9 cellular contexts compared by ENCODE assay signal in genomic region chr5:179733764-179734126, GRCh38. TPM values are rescaled to one million over a fixed set of nuclear protein-coding genes. Genes with fewer than 3 reads are reported as not detected.
DNase-seq lines count a peak whose midpoint lies in the region; ATAC-seq, FAIRE-seq and TF ChIP-seq lines count a peak whose summit lies in the region.
"Had no signal": no experiment of that assay in that cellular context is flagged by ENCODE, and none has a peak within 500 bp of the region (broad histone marks: within the 10 kb centered on the region; RNA-seq: fewer than 3 reads in every experiment).

No MANE protein-coding gene starts in this region.

- CTCF ChIA-PET in K562 (lab: Yijun Ruan, JAX; ENCODE audit: low intra/inter-chr PET ratio) = no interaction called here

- H3K4me1 ChIP-seq in K562 (replicated peaks in 1 of 2; ENCODE audit: control insufficient read depth in 2 of 2, insufficient read depth in 2 of 2, low read length in 2 of 2) = peaks cover 13 to 18% of the 10 kb centered on the region in 2 experiments
- peaks cover 10% of the 10 kb centered on the region for H3K4me1 ChIP-seq in thymus (ENCODE audit: control insufficient read depth, insufficient read depth, low read length)

- H3K36me3 ChIP-seq in K562 (ENCODE audit: control insufficient read depth, insufficient read depth, low read length) = peaks cover 59% of the 10 kb centered on the region
- H3K36me3 ChIP-seq in thymus (ENCODE audit: control insufficient read depth, insufficient read depth) = peaks cover 11% of the 10 kb centered on the region

- WGBS in K562 (ENCODE audit: insufficient coverage, low coverage, missing lambda C conversion rate) = 0% methylated on average over 2 of the region's 2 CpGs
- WGBS in lower leg skin, 2 donors = 0% methylated on average over 2 of the region's 2 CpGs
- under 1% methylated on average over 2 of the region's 2 CpGs for WGBS in thymus

- no TSS peak for BruUV-seq in K562 (replicated peaks; lab: Mats Ljungman, UMichigan)

- peak overlapping the region; percentile 82 to 98 for H3K9ac ChIP-seq in K562 (ENCODE audit: insufficient read depth in 1 of 2, low read depth in 2 of 2, low read length in 2 of 2)

- peak overlapping the region; percentile 86 for H3K27ac ChIP-seq in K562 (ENCODE audit: extremely low read depth, low read depth, low read length)
- H3K27ac ChIP-seq in thymus (ENCODE audit: low read depth) = no peak overlapping the region

- H3K4me3 ChIP-seq in K562 (peak overlapping the region; percentile 89), lower leg skin (ENCODE audit: low read depth, poor library complexity, severe bottlenecking) (peak overlapping the region; percentile 87), thymus (ENCODE audit: low read length) (peak overlapping the region; percentile 94)

- H3K4me1 Mint-ChIP-seq in activated T-cell treated with anti-CD3 and anti-CD28 coated beads, Interleukin-2, amount 50 U/mL, for 24 hours (ENCODE audit: low read depth) = peaks cover 63% of the 10 kb centered on the region

- in situ Hi-C loops in K562 (cut with MboI) = no loop called here

- no peak for DNase-seq in activated T-cell treated with anti-CD3 and anti-CD28 coated beads, Interleukin-2, amount 50 U/mL, for 24 hours
- DNase-seq in activated T-cell treated with anti-CD3 and anti-CD28 coated beads, Interleukin-2, amount 50 U/mL, for 48 hours = no peak
- DNase-seq in K562 (ENCODE audit: extremely low read depth in 1 of 4, low spot score in 3 of 4) (no peak), lower leg skin (ENCODE audit: low spot score in 2 of 2) (no peak), frontal cortex (ENCODE audit: low spot score in 2 of 2) (no peak), NCI-H1436 (lab: John Stamatoyannopoulos, UW) (no peak)

- intact Hi-C loops in K562 (cut with micrococcal nuclease) (no loop called here), lower leg skin (cut with DNase I; ENCODE audit: low total_unique reads) (no loop called here)

- peaks cover 61% of the 10 kb centered on the region for H3K79me2 ChIP-seq in K562 (ENCODE audit: control insufficient read depth, insufficient read depth, low read length)

- H3K4me2 ChIP-seq in K562 (ENCODE audit: insufficient read depth, low read length) = peak overlapping the region; percentile 85

- POLR2A ChIA-PET in K562 (lab: Yijun Ruan, JAX) = interaction anchor here (1.1 kb wide), 1 partner anchor 20 kb away, joined by 3 read pairs; no protein-coding TSS in a partner anchor

- 0 out of 2 replicates have a peak overlapping the region, but pooled peaks have one; percentile 40 for H2AFZ ChIP-seq in K562 (ENCODE audit: low read depth, low read length)

- peak overlapping the region; percentile 92 for H3K4me3 Mint-ChIP-seq in activated T-cell treated with anti-CD3 and anti-CD28 coated beads, Interleukin-2, amount 50 U/mL, for 24 hours

- ATAC-seq in K562 (no peak), GM21723 (IDR thresholded peaks at IDR 0.05; ENCODE audit: unreplicated experiment) (no peak)

- no peaks in the 10 kb centered on the region for H3K9me3 Mint-ChIP-seq in activated T-cell treated with anti-CD3 and anti-CD28 coated beads, Interleukin-2, amount 50 U/mL, for 24 hours

- H3K27ac Mint-ChIP-seq in activated T-cell treated with anti-CD3 and anti-CD28 coated beads, Interleukin-2, amount 50 U/mL, for 24 hours = peak overlapping the region; percentile 94

- TF ChIP-seq CTCF in K562 (IDR thresholded peaks at IDR 0.05 in 2 of 3, conservative IDR thresholded peaks at IDR 0.05 in 1 of 3; ENCODE audit: insufficient read depth in 2 of 3, low read depth in 1 of 3, low read length in 3 of 3) (no peak), lower leg skin (IDR thresholded peaks at IDR 0.05) (no peak)

- H3K27me3 Mint-ChIP-seq in activated T-cell treated with anti-CD3 and anti-CD28 coated beads, Interleukin-2, amount 50 U/mL, for 24 hours = no peaks in the 10 kb centered on the region

- no peaks in the 10 kb centered on the region for H4K20me1 ChIP-seq in K562 (replicated peaks; ENCODE audit: control insufficient read depth, insufficient read depth, low read length)

- H3K9me1 ChIP-seq in K562 (ENCODE audit: control insufficient read depth, insufficient read depth, low read length) = no peaks in the 10 kb centered on the region

- H3K36me3 Mint-ChIP-seq in activated T-cell treated with anti-CD3 and anti-CD28 coated beads, Interleukin-2, amount 50 U/mL, for 24 hours (ENCODE audit: low read depth) = peaks cover 75% of the 10 kb centered on the region

- H3K9me3 ChIP-seq in K562 (replicated peaks; ENCODE audit: control insufficient read depth, insufficient read depth, low read depth, low read length) (no peaks in the 10 kb centered on the region), thymus (ENCODE audit: control insufficient read depth) (no peaks in the 10 kb centered on the region)

- H3K27me3 ChIP-seq in K562 (ENCODE audit: control insufficient read depth in 2 of 2, insufficient read depth in 2 of 2, low read length in 2 of 2) = no peaks in the 10 kb centered on the region
- no peaks in the 10 kb centered on the region for H3K27me3 ChIP-seq in thymus (ENCODE audit: control insufficient read depth, insufficient read depth)

- TF ChIP-seq EP300 in K562 (IDR thresholded peaks at IDR 0.05; ENCODE audit: low read length) = no peak

- TF ChIP-seq RAD21 in K562 (CRISPR knock-in tag; conservative IDR thresholded peaks at IDR 0.05 in 1 of 2, IDR thresholded peaks at IDR 0.05 in 1 of 2) = no peak

- FAIRE-seq in K562 (lab: Jason Lieb, UNC) (no peak), frontal cortex (lab: Jason Lieb, UNC) (no peak)

- no peak for TF ChIP-seq POLR2A in K562 (conservative IDR thresholded peaks at IDR 0.05)
- no peak for TF ChIP-seq POLR2A in lower leg skin (IDR thresholded peaks at IDR 0.05)

TF ChIP-seq in K562, 482 proteins besides CTCF, POLR2A, EP300 and RAD21 (continues in another document):
- TF ChIP-seq SMARCE1 (IDR thresholded peaks at IDR 0.05) (0 out of 2 replicates have a peak, but pooled peaks have one; percentile 3), MBD2 (IDR thresholded peaks at IDR 0.05; ENCODE audit: borderline replicate concordance, low read depth) (no peak)

RNA-seq across cellular contexts. Expression of gene MAML1, which starts 1.1 kb away (rescaled TPM):
- 22.0 and 30.3 TPM in 2 replicates for total RNA-seq in K562 (2011; cell fraction: chromatin; rRNA removed; ENCODE audit: low replicate concordance)
- 14.2 and 15.8 TPM in 2 replicates for total RNA-seq in K562 (2011; cell fraction: nucleolus; rRNA removed)
- total RNA-seq in K562 (2011; cell fraction: nucleoplasm; rRNA removed) = 18.6 and 22.0 TPM in 2 replicates
- total RNA-seq in K562 (2014; rRNA removed) = 7.0 and 9.4 TPM in 2 replicates
- total RNA-seq in K562 (2014; rRNA removed; fragmentation: Illumina TruSeq; extraction: Trizol) = 4.8 and 4.9 TPM in 2 replicates
- 7.0 and 7.5 TPM in 2 replicates for total RNA-seq in K562 (2015; rRNA removed; fragmentation: Illumina TruSeq; extraction: Trizol)
- total RNA-seq in K562 (2021) = 16.1 and 18.4 TPM in 2 replicates
- 4.3 and 8.2 TPM in 2 replicates for polyA plus RNA-seq in K562 (2011; rRNA removed)
- polyA plus RNA-seq in K562 (2011; cell fraction: cytosol; rRNA removed) = 5.1 and 5.6 TPM in 2 replicates
- 11.5 and 16.9 TPM in 2 replicates for polyA plus RNA-seq in K562 (2011; cell fraction: nucleus; rRNA removed)
- 10.7 and 12.1 TPM in 2 replicates for polyA plus RNA-seq in K562 (2012)
- polyA plus RNA-seq in K562 (2014; fragmentation: Illumina TruSeq; extraction: Trizol) = 12.7 and 13.4 TPM in 2 replicates
- polyA plus RNA-seq in K562 (2014; fragmentation: Nextera tagmentation; extraction: Ambion mirVana) = under 1 TPM; 0.32 to 0.45 TPM
- polyA plus RNA-seq in K562 (2014; rRNA removed) = 10.1 and 10.6 TPM in 2 replicates
- 3.5 and 4.2 TPM in 2 replicates for polyA minus RNA-seq in K562 (2011; rRNA and poly(A)+ RNA removed)
- 11.2 and 12.8 TPM in 2 replicates for polyA minus RNA-seq in K562 (2011; cell fraction: cytosol; rRNA and poly(A)+ RNA removed)
- polyA minus RNA-seq in K562 (2011; cell fraction: nucleus; rRNA and poly(A)+ RNA removed) = 6.6 and 7.6 TPM in 2 replicates
- total RNA-seq in lower leg skin = 10 to 100 TPM; 25.5 to 46.8 (median 31.5) TPM
- 13.3 TPM for polyA plus RNA-seq in thymus
- total RNA-seq in frontal cortex = 7.3 TPM

RNA-seq across cellular contexts. Expression of gene CANX, which starts 35.0 kb away (rescaled TPM):
- 595 and 1,063 TPM in 2 replicates for total RNA-seq in K562 (2011; cell fraction: chromatin; rRNA removed; ENCODE audit: low replicate concordance)
- total RNA-seq in K562 (2011; cell fraction: nucleolus; rRNA removed) = 470 and 588 TPM in 2 replicates
- total RNA-seq in K562 (2011; cell fraction: nucleoplasm; rRNA removed) = 726 and 1,081 TPM in 2 replicates
- 353 and 366 TPM in 2 replicates for total RNA-seq in K562 (2014; rRNA removed)
- total RNA-seq in K562 (2014; rRNA removed; fragmentation: Illumina TruSeq; extraction: Trizol) = 589 and 672 TPM in 2 replicates
- total RNA-seq in K562 (2015; rRNA removed; fragmentation: Illumina TruSeq; extraction: Trizol) = 630 and 666 TPM in 2 replicates
- 707 and 758 TPM in 2 replicates for total RNA-seq in K562 (2021)
- polyA plus RNA-seq in K562 (2011; rRNA removed) = 893 and 901 TPM in 2 replicates
- polyA plus RNA-seq in K562 (2011; cell fraction: cytosol; rRNA removed) = 80.1 and 207 TPM in 2 replicates
- polyA plus RNA-seq in K562 (2011; cell fraction: nucleus; rRNA removed) = 205 and 280 TPM in 2 replicates
- 481 and 714 TPM in 2 replicates for polyA plus RNA-seq in K562 (2012)
- 483 and 593 TPM in 2 replicates for polyA plus RNA-seq in K562 (2014; fragmentation: Illumina TruSeq; extraction: Trizol)
- 100 to 1,000 TPM; 155 to 221 TPM for polyA plus RNA-seq in K562 (2014; fragmentation: Nextera tagmentation; extraction: Ambion mirVana)
- polyA plus RNA-seq in K562 (2014; rRNA removed) = 402 and 423 TPM in 2 replicates
- polyA minus RNA-seq in K562 (2011; rRNA and poly(A)+ RNA removed) = 1,009 and 1,166 TPM in 2 replicates
- 646 and 729 TPM in 2 replicates for polyA minus RNA-seq in K562 (2011; cell fraction: cytosol; rRNA and poly(A)+ RNA removed)
- polyA minus RNA-seq in K562 (2011; cell fraction: nucleus; rRNA and poly(A)+ RNA removed) = 57.6 and 190 TPM in 2 replicates
- 100 to 1,000 TPM; 183 to 307 (median 253) TPM for total RNA-seq in lower leg skin
- polyA plus RNA-seq in thymus = 86.1 TPM
- total RNA-seq in frontal cortex = 405 TPM

RNA-seq across cellular contexts. Expression of gene CBY3, which starts 52.9 kb away (rescaled TPM):
- total RNA-seq in K562 (2011; cell fraction: chromatin; rRNA removed; ENCODE audit: low replicate concordance) = not detected in 2 replicates
- not detected in 2 replicates for total RNA-seq in K562 (2011; cell fraction: nucleolus; rRNA removed)
- total RNA-seq in K562 (2011; cell fraction: nucleoplasm; rRNA removed) = not detected in 2 replicates
- total RNA-seq in K562 (2014; rRNA removed) = not detected in 2 replicates
- total RNA-seq in K562 (2014; rRNA removed; fragmentation: Illumina TruSeq; extraction: Trizol) = not detected in 2 replicates
- total RNA-seq in K562 (2015; rRNA removed; fragmentation: Illumina TruSeq; extraction: Trizol) = not detected in 2 replicates
- not detected in 2 replicates for total RNA-seq in K562 (2021)
- not detected in 2 replicates for polyA plus RNA-seq in K562 (2011; rRNA removed)
- polyA plus RNA-seq in K562 (2011; cell fraction: cytosol; rRNA removed) = not detected in 2 replicates
- 0.32 TPM in 1 of 2 replicates, not detected in the other for polyA plus RNA-seq in K562 (2011; cell fraction: nucleus; rRNA removed)
- polyA plus RNA-seq in K562 (2012) = 0.10 and 0.22 TPM in 2 replicates
- not detected in 2 replicates for polyA plus RNA-seq in K562 (2014; fragmentation: Illumina TruSeq; extraction: Trizol)
- polyA plus RNA-seq in K562 (2014; fragmentation: Nextera tagmentation; extraction: Ambion mirVana) = not detected
- polyA plus RNA-seq in K562 (2014; rRNA removed) = not detected in 2 replicates
- polyA minus RNA-seq in K562 (2011; rRNA and poly(A)+ RNA removed) = not detected in 2 replicates
- polyA minus RNA-seq in K562 (2011; cell fraction: cytosol; rRNA and poly(A)+ RNA removed) = not detected in 2 replicates
- 0.44 TPM in 1 of 2 replicates, not detected in the other for polyA minus RNA-seq in K562 (2011; cell fraction: nucleus; rRNA and poly(A)+ RNA removed)
- not detected for total RNA-seq in lower leg skin
- 0.07 TPM for polyA plus RNA-seq in thymus
- total RNA-seq in frontal cortex = not detected
- total RNA-seq: HT1080 had no signal
